In the genomic region with DNA sequence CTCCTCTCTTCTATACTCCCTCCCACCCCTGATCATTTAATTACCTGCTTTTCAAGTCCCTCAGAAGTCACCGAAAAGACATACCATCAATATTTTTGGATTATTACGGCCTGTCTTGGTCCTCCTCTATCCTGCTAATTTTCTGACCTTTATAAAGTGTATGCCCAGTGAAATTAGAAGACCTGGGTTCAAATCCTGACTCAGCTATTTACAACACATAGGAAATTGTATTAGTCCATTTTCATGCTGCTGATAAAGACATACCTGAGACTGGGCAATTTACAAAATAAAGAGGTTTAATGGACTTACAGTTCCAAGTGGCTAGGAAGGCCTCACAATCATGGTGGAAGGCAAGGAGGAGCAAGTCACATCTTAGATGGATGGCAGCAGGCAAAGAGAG, we compare ENCODE assay signal across 6 cellular contexts. TPM values are rescaled to one million over a fixed set of nuclear protein-coding genes. Genes with fewer than 3 reads are reported as not detected.
"Had no signal": no experiment of that assay in that cellular context is flagged by ENCODE, and none has a peak within 500 bp of the region (broad histone marks: within the 10 kb centered on the region; RNA-seq: fewer than 3 reads in every experiment).

No MANE protein-coding gene starts in this region.

RNA-seq across cellular contexts. Expression of a gene that starts 14.8 kb away (rescaled TPM):
- total RNA-seq: GM23248, GM23338, H1, H4, H9, HFFc6 had no signal
- polyA plus RNA-seq: GM23248, GM23338, H1 had no signal
